ENCODE assay signal across 24 cellular contexts in the genomic region with DNA sequence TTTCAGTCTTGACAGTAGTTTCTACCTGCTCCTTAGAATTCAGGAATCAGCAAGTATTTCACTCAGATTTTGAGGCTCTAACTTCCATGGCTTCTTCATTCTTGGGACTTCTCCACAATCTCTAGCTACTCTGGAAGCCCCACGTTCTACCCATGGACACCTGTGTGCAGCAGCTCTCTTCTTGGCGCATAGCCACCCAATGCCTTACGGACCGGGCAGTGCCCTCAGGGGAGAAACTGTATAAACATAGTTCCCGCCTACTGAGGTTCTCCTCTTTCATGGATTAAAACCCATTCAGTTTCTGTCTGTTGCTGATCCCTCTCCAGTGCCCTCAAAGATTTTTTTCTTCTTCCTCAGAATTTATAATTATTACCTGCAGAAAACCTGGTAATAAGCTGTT.
"Had no signal": no experiment of that assay in that cellular context is flagged by ENCODE, and none has a peak within 500 bp of the region (broad histone marks: within the 10 kb centered on the region; RNA-seq: fewer than 3 reads in every experiment).

No MANE protein-coding gene starts in this region.

- DNase-seq: Karpas-422, KBM-7, MG63, MV-4-11, NCI-H1048, NCI-H1105, NCI-H1417, NCI-H1436 treated with DMSO at 0.1 percent for 48 hours, NCI-H1694, NCI-H187 treated with DMSO at 0.1 percent for 48 hours, NCI-H2029 treated with DMSO at 0.1 percent for 48 hours, NCI-H2171 treated with DMSO at 0.1 percent for 48 hours, NCI-H345, NCI-H446 treated with DMSO at 0.1 percent for 48 hours, NCI-H510A treated with DMSO at 0.1 percent for 48 hours, NCI-H526, NCI-H748 treated with DMSO at 0.1 percent for 48 hours, PC-3, SHP77 had no signal

- H3K36me3 ChIP-seq: MG63 had no signal

- H3K9me3 ChIP-seq: MG63 had no signal

- H3K4me3 ChIP-seq: MG63 had no signal

- FAIRE-seq: HTR-8/SVneo had no signal

- ATAC-seq: Panc1, PC-3, SK-N-SH treated with all-trans-retinoic acid at 6 μM for 48 hours had no signal

- H3K27ac ChIP-seq: HL-60, RWPE1 had no signal
